In genomic region chr11:114027396-114027795, GRCh38 we compare ENCODE assay signal across 1 cellular context.
TF ChIP-seq lines count a peak whose summit lies in the region.

No MANE protein-coding gene starts in this region.

TF ChIP-seq in HEK293, 187 proteins besides CTCF, POLR2A, EP300 and RAD21 (continued from another document):
- TF ChIP-seq PRDM10 (tag by site-specific recombination; IDR thresholded peaks at IDR 0.05) (no peak), ZNF292 (tag by site-specific recombination; IDR thresholded peaks at IDR 0.05; ENCODE audit: borderline replicate concordance, low read depth) (no peak), INSM2 (tag by site-specific recombination; IDR thresholded peaks at IDR 0.05) (no peak)
- TF ChIP-seq, protein P1, sequence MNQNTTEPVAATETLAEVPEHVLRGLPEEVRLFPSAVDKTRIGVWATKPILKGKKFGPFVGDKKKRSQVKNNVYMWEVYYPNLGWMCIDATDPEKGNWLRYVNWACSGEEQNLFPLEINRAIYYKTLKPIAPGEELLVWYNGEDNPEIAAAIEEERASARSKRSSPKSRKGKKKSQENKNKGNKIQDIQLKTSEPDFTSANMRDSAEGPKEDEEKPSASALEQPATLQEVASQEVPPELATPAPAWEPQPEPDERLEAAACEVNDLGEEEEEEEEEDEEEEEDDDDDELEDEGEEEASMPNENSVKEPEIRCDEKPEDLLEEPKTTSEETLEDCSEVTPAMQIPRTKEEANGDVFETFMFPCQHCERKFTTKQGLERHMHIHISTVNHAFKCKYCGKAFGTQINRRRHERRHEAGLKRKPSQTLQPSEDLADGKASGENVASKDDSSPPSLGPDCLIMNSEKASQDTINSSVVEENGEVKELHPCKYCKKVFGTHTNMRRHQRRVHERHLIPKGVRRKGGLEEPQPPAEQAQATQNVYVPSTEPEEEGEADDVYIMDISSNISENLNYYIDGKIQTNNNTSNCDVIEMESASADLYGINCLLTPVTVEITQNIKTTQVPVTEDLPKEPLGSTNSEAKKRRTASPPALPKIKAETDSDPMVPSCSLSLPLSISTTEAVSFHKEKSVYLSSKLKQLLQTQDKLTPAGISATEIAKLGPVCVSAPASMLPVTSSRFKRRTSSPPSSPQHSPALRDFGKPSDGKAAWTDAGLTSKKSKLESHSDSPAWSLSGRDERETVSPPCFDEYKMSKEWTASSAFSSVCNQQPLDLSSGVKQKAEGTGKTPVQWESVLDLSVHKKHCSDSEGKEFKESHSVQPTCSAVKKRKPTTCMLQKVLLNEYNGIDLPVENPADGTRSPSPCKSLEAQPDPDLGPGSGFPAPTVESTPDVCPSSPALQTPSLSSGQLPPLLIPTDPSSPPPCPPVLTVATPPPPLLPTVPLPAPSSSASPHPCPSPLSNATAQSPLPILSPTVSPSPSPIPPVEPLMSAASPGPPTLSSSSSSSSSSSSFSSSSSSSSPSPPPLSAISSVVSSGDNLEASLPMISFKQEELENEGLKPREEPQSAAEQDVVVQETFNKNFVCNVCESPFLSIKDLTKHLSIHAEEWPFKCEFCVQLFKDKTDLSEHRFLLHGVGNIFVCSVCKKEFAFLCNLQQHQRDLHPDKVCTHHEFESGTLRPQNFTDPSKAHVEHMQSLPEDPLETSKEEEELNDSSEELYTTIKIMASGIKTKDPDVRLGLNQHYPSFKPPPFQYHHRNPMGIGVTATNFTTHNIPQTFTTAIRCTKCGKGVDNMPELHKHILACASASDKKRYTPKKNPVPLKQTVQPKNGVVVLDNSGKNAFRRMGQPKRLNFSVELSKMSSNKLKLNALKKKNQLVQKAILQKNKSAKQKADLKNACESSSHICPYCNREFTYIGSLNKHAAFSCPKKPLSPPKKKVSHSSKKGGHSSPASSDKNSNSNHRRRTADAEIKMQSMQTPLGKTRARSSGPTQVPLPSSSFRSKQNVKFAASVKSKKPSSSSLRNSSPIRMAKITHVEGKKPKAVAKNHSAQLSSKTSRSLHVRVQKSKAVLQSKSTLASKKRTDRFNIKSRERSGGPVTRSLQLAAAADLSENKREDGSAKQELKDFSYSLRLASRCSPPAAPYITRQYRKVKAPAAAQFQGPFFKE (tag by site-specific recombination; IDR thresholded peaks at IDR 0.05; ENCODE audit: borderline replicate concordance) = no peak
